ENCODE assay signal across 20 cellular contexts in the genomic region with DNA sequence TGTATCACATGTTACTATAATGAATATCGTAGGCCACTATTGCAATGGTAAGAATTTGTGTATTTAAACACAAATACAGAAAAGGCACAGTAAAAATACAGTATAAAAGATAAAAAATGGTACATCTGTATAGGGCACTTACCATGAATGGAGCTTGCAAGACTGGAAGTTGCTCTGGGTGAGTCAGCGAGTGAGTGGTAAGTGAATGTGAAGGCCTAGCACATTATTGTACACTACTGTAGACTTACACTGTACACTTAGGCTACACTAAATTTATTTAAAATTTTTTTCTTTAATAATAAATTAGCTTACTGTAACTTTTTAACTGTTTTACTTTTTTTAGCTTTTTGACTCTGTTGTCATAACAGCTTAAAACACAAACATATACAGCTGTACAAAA. TPM values are rescaled to one million over a fixed set of nuclear protein-coding genes. Genes with fewer than 3 reads are reported as not detected.
DNase-seq lines count a peak whose midpoint lies in the region; ATAC-seq, FAIRE-seq and TF ChIP-seq lines count a peak whose summit lies in the region.
"Had no signal": no experiment of that assay in that cellular context is flagged by ENCODE, and none has a peak within 500 bp of the region (broad histone marks: within the 10 kb centered on the region; RNA-seq: fewer than 3 reads in every experiment).

No MANE protein-coding gene starts in this region.

- intact Hi-C loops in PC-3 (cut with micrococcal nuclease) = no loop called here
- intact Hi-C loops in GM12878 (cut with micrococcal nuclease; ENCODE audit: unreplicated experiment) = no loop called here

- peak; percentile 62 for DNase-seq in ELR (ENCODE audit: low read depth)
- DNase-seq in PC-3 = peak; percentile 41
- DNase-seq in GM12878 (ENCODE audit: low read depth, low spot score) = no peak
- peak; percentile 26 to 31 for DNase-seq in foreskin fibroblast
- DNase-seq in NCI-H526 treated with DMSO at 0.1 percent for 48 hours (lab: John Stamatoyannopoulos, UW) = no peak
- no peak for DNase-seq in NCI-H2081 treated with DMSO at 0.1 percent for 48 hours (lab: John Stamatoyannopoulos, UW)
- no peak for DNase-seq in GM13977 (ENCODE audit: low spot score)
- DNase-seq: CD4-positive, alpha-beta memory T cell; DMS153; H7; KG1; NCI-H1417 treated with DMSO at 0.1 percent for 48 hours; NCI-H2029; NCI-H2171 treated with DMSO at 0.1 percent for 48 hours; NCI-H446; Peyer's patch; Right ventricle myocardium superior had no signal

- TF ChIP-seq POLR2A in GM12878 (IDR thresholded peaks at IDR 0.05; ENCODE audit: low read depth, low read length) = no peak

- BruUV-seq in PC-3 (replicated peaks; lab: Mats Ljungman, UMichigan) (no TSS peak), GM12878 (replicated peaks; lab: Mats Ljungman, UMichigan) (TSS peak; percentile 28)

- in situ Hi-C loops in GM12878 (cut with MboI) (no loop called here), GM13977 (cut with MboI; ENCODE audit: low pct_unique_long_range_greater_than_20kb, low sequenced_read_pairs, unreplicated experiment) (no loop called here)

- H3F3A ChIP-seq in PC-3 (ENCODE audit: low read length, unreplicated experiment) = no peaks in the 10 kb centered on the region

- no peak for TF ChIP-seq EP300 in GM12878 (IDR thresholded peaks at IDR 0.05; ENCODE audit: borderline replicate concordance in 1 of 2, control insufficient read depth in 1 of 2, low read depth in 2 of 2, low read length in 2 of 2)

- no peak overlapping the region for H3K4me3 ChIP-seq in PC-3 (ENCODE audit: low read length)
- H3K4me3 ChIP-seq in GM12878 = no peak overlapping the region
- no peak overlapping the region for H3K4me3 ChIP-seq in foreskin fibroblast (ENCODE audit: low read depth in 1 of 2, low read length in 2 of 2)
- H3K4me3 ChIP-seq: BLaER1, Peyer's patch had no signal

- H2AFZ ChIP-seq in PC-3 (ENCODE audit: low read length) (no peak overlapping the region), GM12878 (ENCODE audit: control insufficient read depth, low read depth, low read length) (no peak overlapping the region)

- no peak for TF ChIP-seq RAD21 in GM12878 (IDR thresholded peaks at IDR 0.05; ENCODE audit: insufficient read depth, low read depth, low read length)

- SMC1A ChIA-PET in GM12878 (lab: Charles Lee; ENCODE audit: uncharacterized antibody, unreplicated experiment) = interaction anchor here (0.9 kb wide), 1 partner anchor 8 kb away, joined by 3 read pairs; no protein-coding TSS in a partner anchor

- H3K4me1 ChIP-seq in PC-3 (ENCODE audit: insufficient read depth, low read length) (peaks cover 15% of the 10 kb centered on the region), GM12878 (ENCODE audit: control insufficient read depth, insufficient read depth, low read length) (no peaks in the 10 kb centered on the region)
- H3K4me1 ChIP-seq: BLaER1, Peyer's patch had no signal

- FAIRE-seq in GM12878 (lab: Jason Lieb, UNC) = no peak
- FAIRE-seq: HepG2 had no signal

- RAD21 ChIA-PET in GM12878 (lab: Charles Lee; ENCODE audit: unreplicated experiment) = no interaction called here

- H3K27me3 ChIP-seq in PC-3 (ENCODE audit: low read length) (no peaks in the 10 kb centered on the region), GM12878 (replicated peaks in 1 of 2; ENCODE audit: control insufficient read depth in 2 of 2, insufficient read depth in 2 of 2, low read length in 1 of 2) (no peaks in the 10 kb centered on the region)
- H3K27me3 ChIP-seq: BLaER1, Peyer's patch had no signal

- TF ChIP-seq CTCF in PC-3 (conservative IDR thresholded peaks at IDR 0.05; ENCODE audit: low read depth, low read length) (no peak), GM12878 (IDR thresholded peaks at IDR 0.05 in 2 of 3, conservative IDR thresholded peaks at IDR 0.05 in 1 of 3; ENCODE audit: control insufficient read depth in 2 of 3, extremely low read depth in 1 of 3, insufficient read depth in 1 of 3, low read depth in 3 of 3, low read length in 3 of 3) (no peak), foreskin fibroblast (IDR thresholded peaks at IDR 0.05; ENCODE audit: low read depth, low read length) (no peak), GM13977 (IDR thresholded peaks at IDR 0.05; ENCODE audit: extremely low read depth, insufficient read depth, missing control alignments) (no peak)

- H3K9ac ChIP-seq in PC-3 (ENCODE audit: low read length) (no peak overlapping the region), GM12878 (ENCODE audit: control insufficient read depth, insufficient read depth, low read length) (no peak overlapping the region)
- H3K9ac ChIP-seq: BLaER1 had no signal

- POLR2A ChIA-PET in PC-3 (lab: Charles Lee; ENCODE audit: unreplicated experiment) (no interaction called here), GM12878 (lab: Charles Lee) (no interaction called here)

- peaks cover 51% of the 10 kb centered on the region for H3K36me3 ChIP-seq in PC-3 (ENCODE audit: low read depth, low read length)
- H3K36me3 ChIP-seq in GM12878 (ENCODE audit: control insufficient read depth in 2 of 2, insufficient read depth in 2 of 2, low read length in 1 of 2) = peaks cover 3 to 42% of the 10 kb centered on the region in 2 experiments

- peaks cover 13% of the 10 kb centered on the region for H3K79me2 ChIP-seq in PC-3 (ENCODE audit: low read length)
- H3K79me2 ChIP-seq in GM12878 (ENCODE audit: control insufficient read depth, insufficient read depth, low read length) = no peaks in the 10 kb centered on the region

- CTCF ChIA-PET in PC-3 (lab: Charles Lee) (no interaction called here), GM12878 (lab: Yijun Ruan, JAX) (no interaction called here)

- WGBS in GM12878 (ENCODE audit: insufficient coverage, insufficient replicate concordance, low lambda C conversion rate, missing lambda C conversion rate) = 96% methylated on average over 2 of the region's 2 CpGs

- no peaks in the 10 kb centered on the region for H3K9me2 ChIP-seq in PC-3 (replicated peaks; ENCODE audit: low read length)

- H3K9me3 ChIP-seq in PC-3 (ENCODE audit: low read length) = no peaks in the 10 kb centered on the region
- no peaks in the 10 kb centered on the region for H3K9me3 ChIP-seq in GM12878 (replicated peaks; ENCODE audit: control insufficient read depth, insufficient read depth, low read length)
- H3K9me3 ChIP-seq: BLaER1, Peyer's patch had no signal

- H4K20me1 ChIP-seq in PC-3 (ENCODE audit: low read length) = peaks cover 3% of the 10 kb centered on the region; the same call in 1 of the 2 replicates
- no peaks in the 10 kb centered on the region for H4K20me1 ChIP-seq in GM12878 (ENCODE audit: control insufficient read depth, insufficient read depth)

- H3K27ac ChIP-seq in PC-3 (ENCODE audit: low read length) = no peak overlapping the region
- H3K27ac ChIP-seq in GM12878 (ENCODE audit: control insufficient read depth, insufficient read depth) = no peak overlapping the region
- H3K27ac ChIP-seq: BLaER1, Peyer's patch had no signal

- no peak for ATAC-seq in PC-3
- no peak for ATAC-seq in GM12878
- no peak for ATAC-seq in GM21723 (IDR thresholded peaks at IDR 0.05; ENCODE audit: unreplicated experiment)
- ATAC-seq: HepG2 had no signal

- no peak overlapping the region for H3K4me2 ChIP-seq in PC-3 (ENCODE audit: low read length)
- no peak overlapping the region for H3K4me2 ChIP-seq in GM12878 (ENCODE audit: control insufficient read depth, insufficient read depth)
- H3K4me2 ChIP-seq: BLaER1 had no signal

TF ChIP-seq in GM12878, 131 proteins besides CTCF, POLR2A, EP300 and RAD21:
- TF ChIP-seq BMI1 (IDR thresholded peaks at IDR 0.05; ENCODE audit: borderline replicate concordance) (no peak), SUPT20H (IDR thresholded peaks at IDR 0.05; ENCODE audit: borderline replicate concordance, control insufficient read depth, low read depth, low read length) (no peak), PML (IDR thresholded peaks at IDR 0.05; ENCODE audit: low read length) (no peak), NFXL1 (IDR thresholded peaks at IDR 0.05; ENCODE audit: borderline replicate concordance) (no peak)

RNA-seq across cellular contexts. Expression of a gene that starts 42.5 kb away (rescaled TPM):
- total RNA-seq in PC-3 (2014; rRNA removed) = 18.6 and 23.3 TPM in 2 replicates
- 135 and 148 TPM in 2 replicates for total RNA-seq in GM12878 (2013; cell fraction: nucleolus; rRNA removed)
- total RNA-seq in GM12878 (2014; rRNA removed) = 10.8 and 15.9 TPM in 2 replicates
- total RNA-seq in GM12878 (2014; rRNA removed; fragmentation: Illumina TruSeq; extraction: Trizol) = 15.4 and 16.2 TPM in 2 replicates
- 16.7 and 19.3 TPM in 2 replicates for total RNA-seq in GM12878 (2021)
- polyA plus RNA-seq in GM12878 (2011; ENCODE audit: low read depth) = 6.9 TPM
- 23.7 and 29.3 TPM in 2 replicates for polyA plus RNA-seq in GM12878 (2011; rRNA removed)
- 11.9 and 13.0 TPM in 2 replicates for polyA plus RNA-seq in GM12878 (2011; cell fraction: cytosol; rRNA removed)
- polyA plus RNA-seq in GM12878 (2011; cell fraction: nucleus; rRNA removed) = 18.7 and 23.2 TPM in 2 replicates
- 8.1 and 11.6 TPM in 2 replicates for polyA plus RNA-seq in GM12878 (2012)
- 12.3 and 12.6 TPM in 2 replicates for polyA plus RNA-seq in GM12878 (2014; fragmentation: Illumina TruSeq; extraction: Trizol)
- 1 to 10 TPM; 4.3 to 5.1 TPM for polyA plus RNA-seq in GM12878 (2014; fragmentation: Nextera tagmentation; extraction: Ambion mirVana)
- 11.2 and 13.3 TPM in 2 replicates for polyA plus RNA-seq in GM12878 (2014; rRNA removed)
- 10 to 100 TPM; 16.6 to 18.7 TPM for polyA plus RNA-seq in GM12878 (2016; fragmentation: Nextera tagmentation; extraction: Ambion mirVana)
- 35.5 and 65.9 TPM in 2 replicates for polyA minus RNA-seq in GM12878 (2011; rRNA and poly(A)+ RNA removed)
- polyA minus RNA-seq in GM12878 (2011; cell fraction: cytosol; rRNA and poly(A)+ RNA removed) = 11.6 and 13.3 TPM in 2 replicates
- 18.6 and 26.0 TPM in 2 replicates for polyA minus RNA-seq in GM12878 (2011; cell fraction: nucleus; rRNA and poly(A)+ RNA removed)

Comparison
In these comparisons a context has a peak if more than half of its experiments do, and no peak if none do; other contexts are left out.
1. DNase-seq: peak in ELR (single experiment), PC-3 (single experiment) and foreskin fibroblast (2 of 2); none in GM12878 (single experiment), NCI-H526 treated with DMSO at 0.1 percent for 48 hours (single experiment), NCI-H2081 treated with DMSO at 0.1 percent for 48 hours (single experiment) and GM13977 (single experiment).